ENCODE assay signal across 1 cellular context in the genomic region with DNA sequence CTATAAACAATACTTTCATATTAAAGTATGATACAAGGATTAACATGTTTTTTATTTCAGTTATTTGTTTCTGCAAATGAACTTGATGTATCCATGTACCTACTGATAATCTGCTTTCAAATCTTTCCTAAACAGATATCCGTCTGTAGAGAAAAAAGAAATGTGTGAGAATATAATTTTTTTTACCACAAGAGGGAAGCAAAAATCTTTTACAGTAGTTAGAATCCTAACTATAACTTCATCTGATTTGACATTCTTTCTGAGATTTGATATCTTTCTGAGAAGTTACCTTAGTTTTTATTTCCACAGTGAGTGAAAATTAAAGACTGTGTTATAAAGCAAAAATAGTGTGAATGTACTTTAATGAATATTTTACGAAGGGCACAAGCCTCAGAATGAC.
TF ChIP-seq lines count a peak whose summit lies in the region.

No MANE protein-coding gene starts in this region.

TF ChIP-seq in A549, 52 proteins besides CTCF, POLR2A, EP300 and RAD21:
- TF ChIP-seq SMC3 (IDR thresholded peaks at IDR 0.05) (peak; percentile 28; the same call in 1 of the 3 replicates), CBX2 (IDR thresholded peaks at IDR 0.05; ENCODE audit: borderline replicate concordance, low read depth) (no peak)
